ENCODE assay signal across 29 cellular contexts in the genomic region with DNA sequence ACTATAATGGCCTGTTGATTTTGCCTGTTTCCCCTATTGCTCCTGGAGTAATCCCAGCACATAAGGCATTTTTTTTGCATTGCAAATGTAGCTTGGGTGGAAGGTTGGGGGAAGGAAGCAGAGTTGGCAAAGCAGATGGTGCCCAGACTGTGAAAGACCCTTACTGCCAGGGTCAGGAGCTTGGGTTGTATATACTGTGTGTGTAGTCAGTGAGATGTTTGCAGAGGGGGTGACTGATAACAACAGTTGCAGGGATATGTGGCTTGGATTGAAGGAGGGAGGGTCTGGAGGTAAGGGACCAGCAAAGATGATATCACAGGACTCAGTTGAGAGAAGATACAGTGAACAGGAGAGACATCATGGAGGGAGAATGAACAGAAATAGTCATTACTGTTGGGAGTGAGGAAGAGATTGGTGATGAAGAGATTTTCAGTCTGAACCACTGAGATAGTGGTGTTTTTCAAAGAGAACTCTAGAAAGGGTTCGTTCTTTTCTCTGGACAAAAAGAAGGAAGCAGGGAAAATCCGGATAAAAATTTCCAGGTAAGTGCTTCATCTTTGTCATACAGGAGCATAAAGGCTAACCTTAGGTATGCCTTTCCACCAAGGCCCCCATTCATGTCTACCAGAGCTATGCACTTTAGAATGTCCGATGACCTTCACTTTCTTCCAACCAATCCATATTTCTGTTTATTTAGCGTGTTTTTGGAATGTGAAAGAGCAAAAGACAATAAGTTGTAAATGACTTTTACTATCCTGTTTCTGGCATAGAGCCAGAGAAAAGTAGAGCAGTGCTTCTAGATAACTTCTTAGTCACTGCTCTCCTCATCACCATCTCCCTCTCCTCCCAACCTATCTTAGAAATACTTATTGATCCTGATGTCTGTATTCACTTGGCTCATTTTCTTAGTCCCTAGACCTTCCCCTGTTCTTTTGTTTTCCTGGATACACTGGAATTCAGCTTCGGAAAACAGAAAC.
"Had no signal": no experiment of that assay in that cellular context is flagged by ENCODE, and none has a peak within 500 bp of the region (broad histone marks: within the 10 kb centered on the region; RNA-seq: fewer than 3 reads in every experiment).

No MANE protein-coding gene starts in this region.

- H3K27me3 Mint-ChIP-seq: activated CD4-positive, alpha-beta memory T cell treated with anti-CD3 and anti-CD28 coated beads for 36 hours; activated CD4-positive, alpha-beta T cell treated with anti-CD3 and anti-CD28 coated beads, Interleukin-2, amount 10 ng/mL, durations not matched to agents 7 days and 5 days; activated T-helper 17 cell treated with anti-CD3 and anti-CD28 coated beads, Interleukin-2, amount 50 U/mL, for 72 hours; central memory CD8-positive, alpha-beta T cell had no signal

- H3K9me3 Mint-ChIP-seq: activated CD4-positive, alpha-beta memory T cell treated with anti-CD3 and anti-CD28 coated beads for 36 hours; activated CD4-positive, alpha-beta T cell treated with anti-CD3 and anti-CD28 coated beads, Interleukin-2, amount 10 ng/mL, durations not matched to agents 7 days and 5 days; activated naive CD4-positive, alpha-beta T cell treated with anti-CD3 and anti-CD28 coated beads for 36 hours; activated T-helper 17 cell treated with anti-CD3 and anti-CD28 coated beads, Interleukin-2, amount 50 U/mL, for 72 hours; brain; central memory CD8-positive, alpha-beta T cell; T-helper 1 cell treated with Interleukin-12 subunit alpha and Interleukin-12 subunit beta and Interleukin-4 antibody, amounts not matched to agents 30 μg/mL and 1 μg/mL, for 36 hours had no signal

- H3K27me3 ChIP-seq: SJSA1 had no signal

- H3K36me3 Mint-ChIP-seq: activated CD4-positive, alpha-beta memory T cell treated with anti-CD3 and anti-CD28 coated beads for 36 hours; activated naive CD8-positive, alpha-beta T cell; brain; WTC11 had no signal

- H3K4me3 ChIP-seq: SJSA1 had no signal

- H3K27ac ChIP-seq: SJSA1 had no signal

- H3K4me3 Mint-ChIP-seq: activated CD4-positive, alpha-beta memory T cell treated with anti-CD3 and anti-CD28 coated beads for 36 hours; activated CD4-positive, alpha-beta T cell treated with anti-CD3 and anti-CD28 coated beads, Interleukin-2, amount 10 ng/mL, durations not matched to agents 7 days and 5 days; activated naive CD4-positive, alpha-beta T cell treated with anti-CD3 and anti-CD28 coated beads for 36 hours; activated naive CD8-positive, alpha-beta T cell; activated T-helper 17 cell treated with anti-CD3 and anti-CD28 coated beads, Interleukin-2, amount 50 U/mL, for 72 hours; brain; central memory CD8-positive, alpha-beta T cell; T-helper 1 cell treated with Interleukin-12 subunit alpha and Interleukin-12 subunit beta and Interleukin-4 antibody, amounts not matched to agents 30 μg/mL and 1 μg/mL, for 36 hours; WTC11 had no signal

- H3K36me3 ChIP-seq: SJSA1 had no signal

- DNase-seq: activated CD4-positive, alpha-beta memory T cell treated with anti-CD3 and anti-CD28 coated beads for 36 hours; activated CD4-positive, alpha-beta T cell treated with anti-CD3 and anti-CD28 coated beads for 1 hour; activated CD4-positive, alpha-beta T cell treated with anti-CD3 and anti-CD28 coated beads, Interleukin-2, amount 10 ng/mL, durations not matched to agents 7 days and 5 days; activated gamma-delta T cell; activated naive CD4-positive, alpha-beta T cell treated with anti-CD3 and anti-CD28 coated beads for 36 hours; activated T-cell treated with anti-CD3 and anti-CD28 coated beads for 4 hours; activated T-cell treated with anti-CD3 and anti-CD28 coated beads, Interleukin-2, amount 50 U/mL, for 48 hours; amygdala; MM.1S; NCI-H1048; NCI-H1417; NCI-H1930; NCI-H2171; NCI-H2227 treated with DMSO at 0.1 percent for 48 hours; NCI-H446 treated with DMSO at 0.1 percent for 48 hours; NCI-H524 treated with DMSO at 0.1 percent for 48 hours; NCI-H82; Right ventricle myocardium superior; RPMI8226; SW 1271 had no signal

- ATAC-seq: activated T-helper 17 cell treated with anti-CD3 and anti-CD28 coated beads, Interleukin-2, amount 50 U/mL, for 72 hours; Panc1; SK-N-SH treated with all-trans-retinoic acid at 6 μM for 48 hours; WTC11 had no signal

- H3K4me1 Mint-ChIP-seq: activated CD4-positive, alpha-beta T cell treated with anti-CD3 and anti-CD28 coated beads, Interleukin-2, amount 10 ng/mL, durations not matched to agents 7 days and 5 days; activated T-helper 17 cell treated with anti-CD3 and anti-CD28 coated beads, Interleukin-2, amount 50 U/mL, for 72 hours; central memory CD8-positive, alpha-beta T cell had no signal

- H3K27ac Mint-ChIP-seq: activated CD4-positive, alpha-beta memory T cell treated with anti-CD3 and anti-CD28 coated beads for 36 hours; activated naive CD4-positive, alpha-beta T cell treated with anti-CD3 and anti-CD28 coated beads for 36 hours; activated naive CD8-positive, alpha-beta T cell; activated T-helper 17 cell treated with anti-CD3 and anti-CD28 coated beads, Interleukin-2, amount 50 U/mL, for 72 hours; brain; T-helper 1 cell treated with Interleukin-12 subunit alpha and Interleukin-12 subunit beta and Interleukin-4 antibody, amounts not matched to agents 30 μg/mL and 1 μg/mL, for 36 hours; WTC11 had no signal
